Comparison of ENCODE assay signal across 20 cellular contexts in the genomic region with DNA sequence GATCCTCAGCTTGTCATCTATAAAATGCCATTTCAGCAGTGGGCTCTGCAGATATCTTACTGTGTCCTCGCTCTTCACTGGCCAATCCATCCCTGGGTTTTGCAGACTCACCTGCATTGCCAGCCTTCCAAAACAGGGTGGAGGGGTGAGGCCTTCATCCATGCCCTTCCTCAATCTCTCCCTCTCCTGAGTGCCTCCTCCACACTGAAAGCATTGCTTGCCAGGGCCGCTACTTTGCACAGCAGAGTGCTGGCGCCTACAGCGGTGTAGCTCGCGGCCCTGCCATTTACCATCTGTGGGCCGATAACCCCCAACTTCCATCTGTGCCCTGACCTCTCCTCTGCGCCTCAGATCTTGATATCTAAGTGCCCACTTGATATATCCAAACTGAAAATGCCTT.
"Had no signal": no experiment of that assay in that cellular context is flagged by ENCODE, and none has a peak within 500 bp of the region (broad histone marks: within the 10 kb centered on the region; RNA-seq: fewer than 3 reads in every experiment).

No MANE protein-coding gene starts in this region.

- H3K9me3 Mint-ChIP-seq: endodermal cell; immature natural killer cell; naive thymus-derived CD8-positive, alpha-beta T cell; stimulated activated naive CD8-positive, alpha-beta T cell treated with anti-CD3 and anti-CD28 coated beads, Interleukin-15, amount 100 ng/mL, for 72 hours had no signal

- H3K27me3 Mint-ChIP-seq: naive thymus-derived CD8-positive, alpha-beta T cell; progenitor cell of endocrine pancreas; stimulated activated naive CD8-positive, alpha-beta T cell treated with anti-CD3 and anti-CD28 coated beads, Interleukin-15, amount 100 ng/mL, for 72 hours had no signal

- H2AFZ ChIP-seq: parathyroid adenoma had no signal

- DNase-seq: dorsolateral prefrontal cortex; effector CD8-positive, alpha-beta T cell; endodermal cell; foreskin keratinocyte; hypothalamus; immature natural killer cell; left ventricle myocardium superior; lower lobe of right lung; naive thymus-derived CD8-positive, alpha-beta T cell; right lobe of liver; stimulated activated naive CD4-positive, alpha-beta T cell; stimulated activated naive CD8-positive, alpha-beta T cell treated with anti-CD3 and anti-CD28 coated beads, Interleukin-15, amount 100 ng/mL, for 72 hours; transverse colon; upper lobe of right lung had no signal

- H3K4me3 ChIP-seq: dorsolateral prefrontal cortex, esophagus muscularis mucosa, lower lobe of right lung, right lobe of liver, suprapubic skin, transverse colon, upper lobe of right lung, vagina had no signal

- H3K4me1 ChIP-seq: esophagus muscularis mucosa, foreskin keratinocyte, lower lobe of right lung, right lobe of liver, suprapubic skin, transverse colon, upper lobe of right lung, vagina had no signal

- ATAC-seq: foreskin keratinocyte; left ventricle myocardium superior; lower lobe of right lung; naive thymus-derived CD8-positive, alpha-beta T cell; right lobe of liver; stimulated activated naive CD8-positive, alpha-beta T cell treated with anti-CD3 and anti-CD28 coated beads, Interleukin-15, amount 100 ng/mL, for 72 hours; upper lobe of right lung had no signal

- H3K9ac ChIP-seq: parathyroid adenoma had no signal

- H3K27me3 ChIP-seq: dorsolateral prefrontal cortex, esophagus muscularis mucosa, foreskin keratinocyte, neutrophil, right lobe of liver, suprapubic skin, transverse colon, upper lobe of right lung, vagina had no signal

- H3K4me1 Mint-ChIP-seq: immature natural killer cell; stimulated activated naive CD8-positive, alpha-beta T cell treated with anti-CD3 and anti-CD28 coated beads, Interleukin-15, amount 100 ng/mL, for 72 hours had no signal

- H3K27ac ChIP-seq: dorsolateral prefrontal cortex, esophagus muscularis mucosa, foreskin keratinocyte, lower lobe of right lung, neutrophil, parathyroid adenoma, right lobe of liver, suprapubic skin, transverse colon, upper lobe of right lung, vagina had no signal

- H3K9me3 ChIP-seq: esophagus muscularis mucosa, lower lobe of right lung, neutrophil, right lobe of liver, suprapubic skin, transverse colon, upper lobe of right lung, vagina had no signal

- H3K27ac Mint-ChIP-seq: endodermal cell, immature natural killer cell, progenitor cell of endocrine pancreas had no signal

- H3K4me3 Mint-ChIP-seq: endodermal cell; immature natural killer cell; naive thymus-derived CD8-positive, alpha-beta T cell; stimulated activated naive CD8-positive, alpha-beta T cell treated with anti-CD3 and anti-CD28 coated beads, Interleukin-15, amount 100 ng/mL, for 72 hours had no signal
